In genomic region chr10:18164771-18165361, GRCh38 we compare ENCODE assay signal across 20 cellular contexts. TPM values are rescaled to one million over a fixed set of nuclear protein-coding genes. Genes with fewer than 3 reads are reported as not detected.
DNase-seq lines count a peak whose midpoint lies in the region; ATAC-seq and TF ChIP-seq lines count a peak whose summit lies in the region.
"Had no signal": no experiment of that assay in that cellular context is flagged by ENCODE, and none has a peak within 500 bp of the region (broad histone marks: within the 10 kb centered on the region; RNA-seq: fewer than 3 reads in every experiment).

No MANE protein-coding gene starts in this region.

- H3K27me3 ChIP-seq in stomach (no peaks in the 10 kb centered on the region), endodermal cell (ENCODE audit: control insufficient read depth, insufficient read depth, low read length, poor library complexity, severe bottlenecking) (no peaks in the 10 kb centered on the region)
- H3K27me3 ChIP-seq: breast epithelium had no signal

- no peaks in the 10 kb centered on the region for H3K4me1 Mint-ChIP-seq in endodermal cell
- H3K4me1 Mint-ChIP-seq: CD4-positive, alpha-beta memory T cell; T-cell had no signal

- no peak overlapping the region for H3K4me3 Mint-ChIP-seq in endodermal cell
- H3K4me3 Mint-ChIP-seq: activated T-cell treated with anti-CD3 and anti-CD28 coated beads, Interleukin-2, amount 50 U/mL, for 4 hours; CD4-positive, alpha-beta memory T cell; T-cell had no signal

- intact Hi-C loops in stomach (cut with DNase I; ENCODE audit: low total_unique reads): no loop called here

- H3K27me3 Mint-ChIP-seq in endodermal cell (ENCODE audit: insufficient read depth): no peaks in the 10 kb centered on the region

- H3K27ac ChIP-seq in stomach (peak overlapping the region; percentile 5 to 77 (median 45)), endodermal cell (ENCODE audit: low read depth, low read length) (no peak overlapping the region)
- H3K27ac ChIP-seq: breast epithelium had no signal

- H3K9me3 ChIP-seq in stomach (no peaks in the 10 kb centered on the region), endodermal cell (ENCODE audit: control insufficient read depth, low read length) (no peaks in the 10 kb centered on the region)
- H3K9me3 ChIP-seq: breast epithelium had no signal

- TF ChIP-seq CTCF in astrocyte of the cerebellum (IDR thresholded peaks at IDR 0.05; ENCODE audit: low read depth, low read length, missing control alignments) (no peak), foreskin fibroblast (IDR thresholded peaks at IDR 0.05; ENCODE audit: low read depth, low read length) (no peak), stomach (IDR thresholded peaks at IDR 0.05) (no peak), endodermal cell (conservative IDR thresholded peaks at IDR 0.05) (no peak)

- in situ Hi-C loops in astrocyte of the cerebellum (cut with HindIII; ENCODE audit: low sequenced_read_pairs): no loop called here

- H3K9me3 Mint-ChIP-seq in endodermal cell: no peaks in the 10 kb centered on the region
- H3K9me3 Mint-ChIP-seq: activated T-cell treated with anti-CD3 and anti-CD28 coated beads, Interleukin-2, amount 50 U/mL, for 4 hours had no signal

- 56 to 78% (median 73%) methylated on average over 11 of the region's 11 CpGs for WGBS in stomach, 5 donors
- 92 to 94% methylated on average over 5 to 11 of the region's 11 CpGs for WGBS in endodermal cell (ENCODE audit: insufficient coverage in 1 of 2, insufficient read length in 1 of 2), 2 experiments

- H3K36me3 ChIP-seq in stomach (no peaks in the 10 kb centered on the region), endodermal cell (ENCODE audit: control insufficient read depth, insufficient read depth, low read length) (no peaks in the 10 kb centered on the region)
- H3K36me3 ChIP-seq: breast epithelium had no signal

- no peak for TF ChIP-seq POLR2A in stomach (IDR thresholded peaks at IDR 0.05)

- no peak overlapping the region for H3K27ac Mint-ChIP-seq in endodermal cell
- H3K27ac Mint-ChIP-seq: CD4-positive, alpha-beta memory T cell; T-cell had no signal

- peaks cover 0 to 21% (median 6%) of the 10 kb centered on the region in 4 donors for H3K4me1 ChIP-seq in stomach
- H3K4me1 ChIP-seq in endodermal cell (ENCODE audit: control insufficient read depth, insufficient read depth, low read length): no peaks in the 10 kb centered on the region
- H3K4me1 ChIP-seq: breast epithelium had no signal

- H3K9ac ChIP-seq in endodermal cell (ENCODE audit: extremely low read depth, low read length, poor library complexity, severe bottlenecking): no peak overlapping the region

- no peak overlapping the region for H3K4me3 ChIP-seq in astrocyte of the cerebellum (ENCODE audit: low read depth, low read length)
- no peak overlapping the region for H3K4me3 ChIP-seq in foreskin fibroblast (ENCODE audit: low read depth in 1 of 2, low read length in 2 of 2)
- H3K4me3 ChIP-seq in stomach: no peak overlapping the region
- no peak overlapping the region for H3K4me3 ChIP-seq in endodermal cell (ENCODE audit: low read length)
- H3K4me3 ChIP-seq: breast epithelium had no signal

- no peak for TF ChIP-seq EP300 in stomach (IDR thresholded peaks at IDR 0.05)

- ATAC-seq in GM21360 (IDR thresholded peaks at IDR 0.05; ENCODE audit: unreplicated experiment): no peak
- no peak for ATAC-seq in GM19035 (IDR thresholded peaks at IDR 0.05; ENCODE audit: unreplicated experiment)
- ATAC-seq: activated T-cell treated with anti-CD3 and anti-CD28 coated beads, Interleukin-2, amount 50 U/mL, for 4 hours; HCT116; T-cell had no signal

- DNase-seq in GM04504 (ENCODE audit: low read depth) (peak; percentile 42), astrocyte of the cerebellum (ENCODE audit: low read depth) (peak; percentile 38), foreskin fibroblast (peak; percentile 85 to 92), stomach (no peak), SW 1271 (lab: John Stamatoyannopoulos, UW) (no peak), endodermal cell (no peak)
- DNase-seq: activated T-cell treated with anti-CD3 and anti-CD28 coated beads, Interleukin-2, amount 50 U/mL, for 4 hours; CD4-positive, alpha-beta memory T cell; erythroblast; MM.1S; NCI-H2171 treated with DMSO at 0.1 percent for 48 hours; stimulated activated CD4-positive, alpha-beta T cell treated with anti-CD3 and anti-CD28 coated beads, Interleukin-4, amount 100 ng/mL, for 4 hours; stimulated activated naive CD4-positive, alpha-beta T cell; T-cell had no signal

- H3K36me3 Mint-ChIP-seq in endodermal cell (ENCODE audit: low read depth): no peaks in the 10 kb centered on the region
- H3K36me3 Mint-ChIP-seq: CD4-positive, alpha-beta memory T cell; T-cell had no signal

RNA-seq across cellular contexts. Expression of gene CACNB2, which starts 24.6 kb away (rescaled TPM):
- total RNA-seq in stomach (10 to 100 TPM; 11.7 to 42.9 (median 33.8) TPM), endodermal cell (1 to 10 TPM; 1.9 to 4.6 TPM)
- polyA plus RNA-seq in stomach: 1 to 10 TPM in 1 of 3 donors, under 1 TPM in 2; 0.31 to 4.7 (median 0.37) TPM
- 1.6 TPM for polyA plus RNA-seq in endodermal cell (2013, experiment 1 of 2)
- 0.91 TPM for polyA plus RNA-seq in endodermal cell (2013, experiment 2 of 2)
- total RNA-seq: activated T-cell treated with anti-CD3 and anti-CD28 coated beads, Interleukin-2, amount 50 U/mL, for 4 hours; CD4-positive, alpha-beta memory T cell; mononuclear cell; renal cortical epithelial cell; T-cell had no signal

Comparison
In these comparisons a context has a peak if more than half of its experiments do, and no peak if none do; other contexts are left out.
1. DNase-seq: peak in GM04504 (single experiment), astrocyte of the cerebellum (single experiment) and foreskin fibroblast (2 of 2); none in stomach (single experiment), SW 1271 (0 of 2) and endodermal cell (single experiment).